In the genomic region with DNA sequence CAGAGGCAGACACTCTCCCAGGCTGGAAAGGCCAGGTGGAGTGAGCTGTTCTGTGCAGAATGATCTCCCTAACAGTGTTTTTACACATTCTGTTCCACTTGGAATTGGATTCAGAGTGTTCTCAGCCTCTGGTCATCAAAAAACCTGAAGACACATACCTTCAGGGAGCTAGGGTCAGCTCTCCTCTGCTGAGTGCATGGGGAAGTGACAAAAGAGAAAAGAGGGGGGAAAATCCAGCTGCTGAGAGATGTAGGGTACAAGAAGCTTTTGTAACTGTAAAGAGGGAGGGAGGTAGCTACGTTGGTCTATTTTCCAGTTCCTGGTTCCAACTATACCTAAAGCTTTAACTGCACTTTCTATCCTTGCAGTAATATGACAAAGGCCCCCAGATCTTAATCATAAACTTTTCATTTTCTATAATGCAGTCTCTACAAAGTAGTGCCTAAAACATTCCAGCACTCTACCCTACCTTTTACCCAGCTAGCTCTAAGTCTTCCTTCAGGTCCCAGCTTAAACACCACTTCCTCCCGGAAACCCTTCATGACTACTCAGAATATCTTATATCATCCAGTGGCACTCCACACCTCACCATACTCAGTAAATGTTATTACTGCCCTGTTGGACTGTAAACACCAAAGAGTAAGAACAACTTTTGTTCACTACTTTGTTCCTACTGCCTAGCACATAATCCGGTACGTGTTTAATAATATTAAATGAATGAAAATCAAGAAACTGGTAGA, we compare ENCODE assay signal across 11 cellular contexts. TPM values are rescaled to one million over a fixed set of nuclear protein-coding genes. Genes with fewer than 3 reads are reported as not detected.
DNase-seq lines count a peak whose midpoint lies in the region; ATAC-seq and TF ChIP-seq lines count a peak whose summit lies in the region.
"Had no signal": no experiment of that assay in that cellular context is flagged by ENCODE, and none has a peak within 500 bp of the region (broad histone marks: within the 10 kb centered on the region; RNA-seq: fewer than 3 reads in every experiment).

No MANE protein-coding gene starts in this region.

- H3K9ac ChIP-seq in adipocyte (ENCODE audit: low read length): no peak overlapping the region

- peaks cover 21% of the 10 kb centered on the region for H3K36me3 Mint-ChIP-seq in activated naive CD8-positive, alpha-beta T cell treated with anti-CD3 and anti-CD28 coated beads, Interleukin-2, amount 10 ng/mL, durations not matched to agents 7 days and 5 days
- H3K36me3 Mint-ChIP-seq in activated naive CD8-positive, alpha-beta T cell treated with anti-CD3 and anti-CD28 coated beads for 36 hours: peaks cover 15% of the 10 kb centered on the region
- peaks cover 4% of the 10 kb centered on the region for H3K36me3 Mint-ChIP-seq in mesothelial cell of epicardium

- H3K9me3 ChIP-seq in adipocyte (ENCODE audit: control insufficient read depth, low read length): no peaks in the 10 kb centered on the region
- no peaks in the 10 kb centered on the region for H3K9me3 ChIP-seq in upper lobe of left lung
- H3K9me3 ChIP-seq: HAP-1 had no signal

- H3K27me3 Mint-ChIP-seq in activated naive CD8-positive, alpha-beta T cell treated with anti-CD3 and anti-CD28 coated beads, Interleukin-2, amount 10 ng/mL, durations not matched to agents 7 days and 5 days: no peaks in the 10 kb centered on the region
- H3K27me3 Mint-ChIP-seq in activated naive CD8-positive, alpha-beta T cell treated with anti-CD3 and anti-CD28 coated beads for 36 hours: no peaks in the 10 kb centered on the region
- H3K27me3 Mint-ChIP-seq in mesothelial cell of epicardium (ENCODE audit: low read depth): no peaks in the 10 kb centered on the region

- peak overlapping the region; percentile 54 for H3K27ac Mint-ChIP-seq in activated naive CD8-positive, alpha-beta T cell treated with anti-CD3 and anti-CD28 coated beads, Interleukin-2, amount 10 ng/mL, durations not matched to agents 7 days and 5 days
- H3K27ac Mint-ChIP-seq in activated naive CD8-positive, alpha-beta T cell treated with anti-CD3 and anti-CD28 coated beads for 36 hours: no peak overlapping the region
- peak overlapping the region; percentile 14 for H3K27ac Mint-ChIP-seq in mesothelial cell of epicardium

- peaks cover 41% of the 10 kb centered on the region for H3K4me1 ChIP-seq in adipocyte (ENCODE audit: control insufficient read depth, insufficient read depth, low read length)
- H3K4me1 ChIP-seq in upper lobe of left lung: peaks cover 69 to 99% (median 73%) of the 10 kb centered on the region in 4 donors

- peaks cover 54% of the 10 kb centered on the region for H3K4me1 Mint-ChIP-seq in activated naive CD8-positive, alpha-beta T cell treated with anti-CD3 and anti-CD28 coated beads, Interleukin-2, amount 10 ng/mL, durations not matched to agents 7 days and 5 days
- H3K4me1 Mint-ChIP-seq in activated naive CD8-positive, alpha-beta T cell treated with anti-CD3 and anti-CD28 coated beads for 36 hours: peaks cover 77% of the 10 kb centered on the region
- peaks cover 43% of the 10 kb centered on the region for H3K4me1 Mint-ChIP-seq in mesothelial cell of epicardium

- POLR2A ChIA-PET in activated naive CD8-positive, alpha-beta T cell treated with anti-CD3 and anti-CD28 coated beads, Interleukin-2, amount 10 ng/mL, durations not matched to agents 7 days and 5 days (lab: Charles Lee): interaction anchor here (0.6 to 1.4 kb wide), 2 partner anchors 9 to 109 kb away, joined by 4 to 11 read pairs; a partner anchor contains a TSS

- H3K4me3 Mint-ChIP-seq in activated naive CD8-positive, alpha-beta T cell treated with anti-CD3 and anti-CD28 coated beads, Interleukin-2, amount 10 ng/mL, durations not matched to agents 7 days and 5 days: peak overlapping the region; percentile 55
- H3K4me3 Mint-ChIP-seq in activated naive CD8-positive, alpha-beta T cell treated with anti-CD3 and anti-CD28 coated beads for 36 hours: no peak overlapping the region
- no peak overlapping the region for H3K4me3 Mint-ChIP-seq in mesothelial cell of epicardium

- peak overlapping the region; percentile 42 to 76 (median 52) for H3K27ac ChIP-seq in upper lobe of left lung

- TF ChIP-seq POLR2A in upper lobe of left lung (IDR thresholded peaks at IDR 0.05): no peak

- DNase-seq in activated naive CD8-positive, alpha-beta T cell treated with anti-CD3 and anti-CD28 coated beads, Interleukin-2, amount 10 ng/mL, durations not matched to agents 7 days and 5 days: no peak
- no peak for DNase-seq in activated naive CD8-positive, alpha-beta T cell treated with anti-CD3 and anti-CD28 coated beads for 36 hours
- DNase-seq in adipocyte (ENCODE audit: low read depth): no peak
- no peak for DNase-seq in mesothelial cell of epicardium (ENCODE audit: low spot score in 2 of 2, unreplicated experiment in 2 of 2)
- no peak for DNase-seq in upper lobe of left lung
- no peak for DNase-seq in stimulated activated naive CD4-positive, alpha-beta T cell treated with Interleukin-2 at 50 U/mL for 16 hours (lab: John Stamatoyannopoulos, UW)
- DNase-seq: NCI-H510A treated with DMSO at 0.1 percent for 48 hours, SHP77 treated with DMSO at 0.1 percent for 48 hours had no signal

- peak; percentile 65 for ATAC-seq in activated naive CD8-positive, alpha-beta T cell treated with anti-CD3 and anti-CD28 coated beads, Interleukin-2, amount 10 ng/mL, durations not matched to agents 7 days and 5 days (ENCODE audit: low read depth)
- ATAC-seq in upper lobe of left lung (ENCODE audit: low FRiP score in 2 of 2): peak in 1 of 2 donors; percentile 64
- no peak for ATAC-seq in HG02610 (IDR thresholded peaks at IDR 0.05; ENCODE audit: unreplicated experiment)
- ATAC-seq in GM19035 (IDR thresholded peaks at IDR 0.05; ENCODE audit: unreplicated experiment): no peak

- H3K36me3 ChIP-seq in adipocyte (ENCODE audit: control insufficient read depth, insufficient read depth, low read length, severe bottlenecking) (no peaks in the 10 kb centered on the region), upper lobe of left lung (no peaks in the 10 kb centered on the region)

- H3K27me3 ChIP-seq in adipocyte (replicated peaks; ENCODE audit: control insufficient read depth, insufficient read depth, low read length): no peaks in the 10 kb centered on the region
- no peaks in the 10 kb centered on the region for H3K27me3 ChIP-seq in upper lobe of left lung

- TF ChIP-seq CTCF in mesothelial cell of epicardium (IDR thresholded peaks at IDR 0.05; ENCODE audit: unreplicated experiment) (no peak), upper lobe of left lung (IDR thresholded peaks at IDR 0.05) (no peak)

- H3K9me3 Mint-ChIP-seq in activated naive CD8-positive, alpha-beta T cell treated with anti-CD3 and anti-CD28 coated beads, Interleukin-2, amount 10 ng/mL, durations not matched to agents 7 days and 5 days: no peaks in the 10 kb centered on the region
- H3K9me3 Mint-ChIP-seq in activated naive CD8-positive, alpha-beta T cell treated with anti-CD3 and anti-CD28 coated beads for 36 hours: no peaks in the 10 kb centered on the region
- no peaks in the 10 kb centered on the region for H3K9me3 Mint-ChIP-seq in mesothelial cell of epicardium

- WGBS in upper lobe of left lung, 2 donors: 50 to 53% methylated on average over 4 of the region's 4 CpGs

- H3K4me3 ChIP-seq in adipocyte (ENCODE audit: low read length) (peak overlapping the region; percentile 21), upper lobe of left lung (no peak overlapping the region)
- H3K4me3 ChIP-seq: HAP-1 had no signal

- TF ChIP-seq EP300 in upper lobe of left lung (IDR thresholded peaks at IDR 0.05): no peak

RNA-seq across cellular contexts. Expression of a gene that starts 9.2 kb away (rescaled TPM):
- total RNA-seq in activated naive CD8-positive, alpha-beta T cell treated with anti-CD3 and anti-CD28 coated beads, Interleukin-2, amount 10 ng/mL, durations not matched to agents 7 days and 5 days: 100 to 1,000 TPM; 126 to 131 TPM
- 100 to 1,000 TPM in 1 of 2 experiments, 10 to 100 TPM in 1; 96.1 to 106 TPM for total RNA-seq in activated naive CD8-positive, alpha-beta T cell treated with anti-CD3 and anti-CD28 coated beads for 36 hours
- total RNA-seq in mesothelial cell of epicardium (90.2 to 92.9 TPM (median 90.4 TPM) in 3 replicates), upper lobe of left lung (100 to 1,000 TPM in 2 of 6 donors, 10 to 100 TPM in 4; 50.2 to 180 (median 65.9) TPM)
